ENCODE assay signal across 8 cellular contexts in the genomic region with DNA sequence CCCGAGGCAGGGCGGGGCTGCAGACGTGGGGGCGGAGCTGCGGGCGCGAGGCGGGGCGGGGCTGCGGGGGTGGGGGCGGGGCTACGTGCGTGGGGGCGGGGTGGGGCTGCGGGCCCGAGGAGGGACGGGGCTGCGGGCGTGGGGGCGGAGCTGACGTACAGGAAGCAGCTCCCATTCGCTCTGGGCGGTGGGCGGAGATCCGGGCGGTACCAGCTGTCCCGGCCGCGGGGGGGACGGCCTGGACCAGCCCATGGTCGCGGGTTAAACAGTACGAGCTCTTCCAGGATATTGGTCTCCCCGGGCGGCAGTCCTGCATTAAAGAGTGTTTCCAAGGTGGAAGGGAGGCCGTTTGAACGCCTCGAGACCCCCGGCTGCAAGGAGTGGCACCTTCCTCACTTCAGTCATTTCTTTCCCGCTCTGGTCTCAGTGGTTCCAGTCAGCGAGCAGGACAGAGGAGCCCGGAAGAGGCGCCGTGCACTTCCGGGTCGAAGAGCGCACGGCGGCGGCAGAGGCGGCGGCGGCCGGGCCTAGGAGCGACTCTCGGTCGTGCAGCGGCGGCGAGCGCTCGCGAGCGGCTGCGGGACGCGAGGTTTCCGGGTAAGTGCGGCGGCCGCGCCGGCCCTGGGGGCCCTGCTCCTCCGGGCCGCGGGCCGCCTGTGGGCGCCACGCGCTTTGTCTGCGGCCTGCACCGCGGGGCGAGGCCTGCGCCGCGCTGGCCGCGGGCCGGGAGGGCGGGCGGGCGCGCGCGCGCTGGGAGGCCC. TPM values are rescaled to one million over a fixed set of nuclear protein-coding genes. Genes with fewer than 3 reads are reported as not detected.
DNase-seq lines count a peak whose midpoint lies in the region; ATAC-seq and TF ChIP-seq lines count a peak whose summit lies in the region.

A gene with protein sequence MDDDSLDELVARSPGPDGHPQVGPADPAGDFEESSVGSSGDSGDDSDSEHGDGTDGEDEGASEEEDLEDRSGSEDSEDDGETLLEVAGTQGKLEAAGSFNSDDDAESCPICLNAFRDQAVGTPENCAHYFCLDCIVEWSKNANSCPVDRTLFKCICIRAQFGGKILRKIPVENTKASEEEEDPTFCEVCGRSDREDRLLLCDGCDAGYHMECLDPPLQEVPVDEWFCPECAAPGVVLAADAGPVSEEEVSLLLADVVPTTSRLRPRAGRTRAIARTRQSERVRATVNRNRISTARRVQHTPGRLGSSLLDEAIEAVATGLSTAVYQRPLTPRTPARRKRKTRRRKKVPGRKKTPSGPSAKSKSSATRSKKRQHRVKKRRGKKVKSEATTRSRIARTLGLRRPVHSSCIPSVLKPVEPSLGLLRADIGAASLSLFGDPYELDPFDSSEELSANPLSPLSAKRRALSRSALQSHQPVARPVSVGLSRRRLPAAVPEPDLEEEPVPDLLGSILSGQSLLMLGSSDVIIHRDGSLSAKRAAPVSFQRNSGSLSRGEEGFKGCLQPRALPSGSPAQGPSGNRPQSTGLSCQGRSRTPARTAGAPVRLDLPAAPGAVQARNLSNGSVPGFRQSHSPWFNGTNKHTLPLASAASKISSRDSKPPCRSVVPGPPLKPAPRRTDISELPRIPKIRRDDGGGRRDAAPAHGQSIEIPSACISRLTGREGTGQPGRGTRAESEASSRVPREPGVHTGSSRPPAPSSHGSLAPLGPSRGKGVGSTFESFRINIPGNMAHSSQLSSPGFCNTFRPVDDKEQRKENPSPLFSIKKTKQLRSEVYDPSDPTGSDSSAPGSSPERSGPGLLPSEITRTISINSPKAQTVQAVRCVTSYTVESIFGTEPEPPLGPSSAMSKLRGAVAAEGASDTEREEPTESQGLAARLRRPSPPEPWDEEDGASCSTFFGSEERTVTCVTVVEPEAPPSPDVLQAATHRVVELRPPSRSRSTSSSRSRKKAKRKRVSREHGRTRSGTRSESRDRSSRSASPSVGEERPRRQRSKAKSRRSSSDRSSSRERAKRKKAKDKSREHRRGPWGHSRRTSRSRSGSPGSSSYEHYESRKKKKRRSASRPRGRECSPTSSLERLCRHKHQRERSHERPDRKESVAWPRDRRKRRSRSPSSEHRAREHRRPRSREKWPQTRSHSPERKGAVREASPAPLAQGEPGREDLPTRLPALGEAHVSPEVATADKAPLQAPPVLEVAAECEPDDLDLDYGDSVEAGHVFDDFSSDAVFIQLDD (N-terminal part only) (plus strand): TSS at position 475 of the 761 bp plus-strand sequence. CDS start 5,043 bp downstream, outside the sequence.

- DNase-seq in NCI-H1930 (lab: John Stamatoyannopoulos, UW) (peak; percentile 96 to 99), anterior cingulate cortex (lab: John Stamatoyannopoulos, UW) (peak; percentile 62 to 99 (median 94)), right cardiac atrium (peak; percentile 97 to 99 (median 98)), putamen (ENCODE audit: low spot score) (peak; percentile 96), uterus (peak; percentile 92 to 97)

- no peaks in the 10 kb centered on the region for H3K36me3 ChIP-seq in uterus

- peak within 1 kb of the TSS; percentile 66 for H3K27ac ChIP-seq in right cardiac atrium (ENCODE audit: low read length)
- peak within 1 kb of the TSS; percentile 88 to 90 for H3K27ac ChIP-seq in uterus

- intact Hi-C loops in T-helper 2 cell treated with Interferon-gamma antibody and Interleukin-4, amounts not matched to agents 100 ng/mL and 5 ng/mL, for 36 hours (cut with micrococcal nuclease) = loop anchor here (2.0 to 5.0 kb wide), 2 partner anchors 15 to 221 kb away; a partner anchor contains a TSS
- intact Hi-C loops in right cardiac atrium (cut with DNase I) (no loop called here), uterus (cut with DNase I; ENCODE audit: low total_unique reads) (no loop called here)

- peaks cover 22% of the 10 kb centered on the region for H3K4me1 ChIP-seq in right cardiac atrium (ENCODE audit: control insufficient read depth, insufficient read depth, low read length)
- H3K4me1 ChIP-seq in uterus = peaks cover 13 to 27% of the 10 kb centered on the region in 2 donors

- H3K4me3 ChIP-seq in right cardiac atrium (ENCODE audit: low read length) (peak within 1 kb of the TSS; percentile 92), uterus (peak within 1 kb of the TSS; percentile 58 to 96)

- peak; percentile 69 for ATAC-seq in GM18505 (IDR thresholded peaks at IDR 0.05; ENCODE audit: unreplicated experiment)
- ATAC-seq in HG02970 (IDR thresholded peaks at IDR 0.05; ENCODE audit: low FRiP score, unreplicated experiment) = peak; percentile 88
- ATAC-seq in right cardiac atrium = peak; percentile 93 to 95

- peak in 2 of 4 experiments; percentile 29 to 30 for TF ChIP-seq CTCF in uterus (IDR thresholded peaks at IDR 0.05)

- H3K27me3 ChIP-seq in right cardiac atrium (ENCODE audit: control insufficient read depth, insufficient read depth) (no peaks in the 10 kb centered on the region), uterus (no peaks in the 10 kb centered on the region)

- peak; percentile 84 for TF ChIP-seq POLR2A in GM18505 (IDR thresholded peaks at IDR 0.05; ENCODE audit: borderline replicate concordance, extremely low read depth, insufficient read depth, insufficient read length)
- TF ChIP-seq POLR2A in uterus (IDR thresholded peaks at IDR 0.05) = peak in 1 of 2 donors; percentile 68

- WGBS in right cardiac atrium = under 1% methylated on average over 89 of the region's 97 CpGs

- H3K9me3 ChIP-seq in right cardiac atrium (ENCODE audit: control insufficient read depth, low read length) (no peaks in the 10 kb centered on the region), uterus (no peaks in the 10 kb centered on the region)

RNA-seq across cellular contexts. Expression of the gene that starts here (rescaled TPM):
- 46.4 and 51.3 TPM in 2 replicates for total RNA-seq in T-helper 2 cell treated with Interferon-gamma antibody and Interleukin-4, amounts not matched to agents 100 ng/mL and 5 ng/mL, for 36 hours
- total RNA-seq in right cardiac atrium = 10 to 100 TPM; 18.2 to 20.8 (median 20.1) TPM
- polyA plus RNA-seq in right cardiac atrium = 17.0 TPM
- total RNA-seq in uterus = 10 to 100 TPM in 3 of 4 donors, 1 to 10 TPM in 1; 5.0 to 45.8 (median 24.1) TPM

Comparison
In these comparisons a context has a peak if more than half of its experiments do, and no peak if none do; other contexts are left out.
1. Peak in every context shown above with its lines: DNase-seq, ATAC-seq, H3K4me3 ChIP-seq and H3K27ac ChIP-seq.